Comparison of ENCODE assay signal across 29 cellular contexts in the genomic region with DNA sequence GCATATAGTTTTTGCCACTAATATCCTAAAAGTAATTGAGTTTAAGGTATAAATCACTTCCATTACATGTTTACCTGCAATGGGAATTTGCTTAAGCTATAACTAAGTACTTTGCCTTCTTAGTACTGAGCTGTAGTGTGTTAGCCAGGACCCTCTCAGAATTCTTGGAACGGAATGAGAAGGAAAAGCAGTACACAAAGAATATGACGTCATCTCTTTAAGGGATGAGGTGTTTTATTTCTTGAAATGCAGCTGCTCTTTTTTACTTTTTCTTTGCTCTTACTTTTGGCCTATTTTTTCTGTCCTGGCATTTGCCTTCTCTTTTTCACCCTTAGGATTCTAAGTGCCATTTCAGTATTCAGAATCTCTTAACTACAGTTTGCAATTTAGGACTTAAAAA. TPM values are rescaled to one million over a fixed set of nuclear protein-coding genes. Genes with fewer than 3 reads are reported as not detected.
DNase-seq lines count a peak whose midpoint lies in the region; ATAC-seq, FAIRE-seq and TF ChIP-seq lines count a peak whose summit lies in the region.
"Had no signal": no experiment of that assay in that cellular context is flagged by ENCODE, and none has a peak within 500 bp of the region (broad histone marks: within the 10 kb centered on the region; RNA-seq: fewer than 3 reads in every experiment).

No MANE protein-coding gene starts in this region.

- H3K4me1 ChIP-seq in CD4-positive, CD25-positive, alpha-beta regulatory T cell (ENCODE audit: control insufficient read depth, insufficient read depth, low read length, poor library complexity, severe bottlenecking) = peaks cover 79% of the 10 kb centered on the region
- no peaks in the 10 kb centered on the region for H3K4me1 ChIP-seq in fibroblast of lung (ENCODE audit: control insufficient read depth, extremely low read depth, insufficient read depth, low read length)
- H3K4me1 ChIP-seq in left lung = peaks cover 3 to 39% of the 10 kb centered on the region in 2 donors

- H3K27me3 Mint-ChIP-seq in CD4-positive, CD25-positive, alpha-beta regulatory T cell = no peaks in the 10 kb centered on the region
- H3K27me3 Mint-ChIP-seq in activated T-helper 17 cell treated with anti-CD3 and anti-CD28 coated beads, Interleukin-2, amount 50 U/mL, for 72 hours = no peaks in the 10 kb centered on the region
- no peaks in the 10 kb centered on the region for H3K27me3 Mint-ChIP-seq in glutamatergic neuron (ENCODE audit: unreplicated experiment)
- H3K27me3 Mint-ChIP-seq: naive B cell, progenitor cell of endocrine pancreas had no signal

- no peaks in the 10 kb centered on the region for H3K27me3 ChIP-seq in CD4-positive, CD25-positive, alpha-beta regulatory T cell (ENCODE audit: control insufficient read depth, insufficient read depth, low read length)
- no peaks in the 10 kb centered on the region for H3K27me3 ChIP-seq in fibroblast of lung (ENCODE audit: control insufficient read depth, insufficient read depth, low read length)
- no peaks in the 10 kb centered on the region for H3K27me3 ChIP-seq in left lung
- H3K27me3 ChIP-seq: tibial nerve had no signal

- H4K20me1 ChIP-seq in fibroblast of lung (ENCODE audit: control insufficient read depth, extremely low read depth, insufficient read depth, low read length) = no peaks in the 10 kb centered on the region

- H3K4me2 ChIP-seq in fibroblast of lung (ENCODE audit: extremely low read depth, insufficient read depth, low read length) = peak overlapping the region; percentile 3

- intact Hi-C loops in left lung (cut with DNase I) = no loop called here

- H3K9me3 Mint-ChIP-seq in CD4-positive, CD25-positive, alpha-beta regulatory T cell = no peaks in the 10 kb centered on the region
- H3K9me3 Mint-ChIP-seq in activated T-helper 17 cell treated with anti-CD3 and anti-CD28 coated beads, Interleukin-2, amount 50 U/mL, for 72 hours = no peaks in the 10 kb centered on the region
- no peaks in the 10 kb centered on the region for H3K9me3 Mint-ChIP-seq in glutamatergic neuron (ENCODE audit: unreplicated experiment)
- H3K9me3 Mint-ChIP-seq: naive B cell had no signal

- no peaks in the 10 kb centered on the region for H3K36me3 Mint-ChIP-seq in CD4-positive, CD25-positive, alpha-beta regulatory T cell
- H3K36me3 Mint-ChIP-seq in activated T-helper 17 cell treated with anti-CD3 and anti-CD28 coated beads, Interleukin-2, amount 50 U/mL, for 72 hours (ENCODE audit: low read depth) = peaks cover 98% of the 10 kb centered on the region
- H3K36me3 Mint-ChIP-seq in glutamatergic neuron (ENCODE audit: unreplicated experiment) = no peaks in the 10 kb centered on the region
- H3K36me3 Mint-ChIP-seq: naive B cell had no signal

- TF ChIP-seq CTCF in fibroblast of lung (conservative IDR thresholded peaks at IDR 0.05 in 1 of 2, IDR thresholded peaks at IDR 0.05 in 1 of 2; ENCODE audit: low read depth in 1 of 2, low read length in 2 of 2) (no peak), left lung (IDR thresholded peaks at IDR 0.05) (no peak), glutamatergic neuron (IDR thresholded peaks at IDR 0.05; ENCODE audit: partially characterized antibody, unreplicated experiment) (no peak)

- ATAC-seq in CD4-positive, CD25-positive, alpha-beta regulatory T cell (ENCODE audit: low read depth in 2 of 2) = no peak
- no peak for ATAC-seq in activated T-helper 17 cell treated with anti-CD3 and anti-CD28 coated beads, Interleukin-2, amount 50 U/mL, for 72 hours (replicated peaks)
- ATAC-seq in GM18870 (IDR thresholded peaks at IDR 0.05; ENCODE audit: unreplicated experiment) (no peak), left lung (no peak)
- ATAC-seq: sciatic nerve had no signal

- H3K9ac ChIP-seq in fibroblast of lung (ENCODE audit: insufficient read depth, low read length) = no peak overlapping the region

- H2AFZ ChIP-seq in fibroblast of lung (ENCODE audit: low read length) = no peak overlapping the region

- H3K4me3 ChIP-seq in CD4-positive, CD25-positive, alpha-beta regulatory T cell (ENCODE audit: low read depth, low read length) = peak overlapping the region; percentile 17
- no peak overlapping the region for H3K4me3 ChIP-seq in fibroblast of lung (replicated peaks in 1 of 4; ENCODE audit: control extremely low read depth in 1 of 4, insufficient read depth in 1 of 4, low read depth in 3 of 4, low read length in 4 of 4)
- H3K4me3 ChIP-seq in left lung = no peak overlapping the region
- H3K4me3 ChIP-seq: HAP-1, tibial nerve had no signal

- peaks cover 88% of the 10 kb centered on the region for H3K79me2 ChIP-seq in fibroblast of lung (ENCODE audit: control insufficient read depth, insufficient read depth, low read length)

- FAIRE-seq in GM19239 (lab: Jason Lieb, UNC) = peak; percentile 48
- FAIRE-seq: colon, kidney, TTC549 had no signal

- no peaks in the 10 kb centered on the region for H3K9me3 ChIP-seq in CD4-positive, CD25-positive, alpha-beta regulatory T cell (ENCODE audit: control insufficient read depth in 2 of 2, low read length in 2 of 2)
- H3K9me3 ChIP-seq in fibroblast of lung (ENCODE audit: control insufficient read depth, insufficient read depth, low read depth, low read length) (no peaks in the 10 kb centered on the region), left lung (no peaks in the 10 kb centered on the region)
- H3K9me3 ChIP-seq: HAP-1, tibial nerve had no signal

- H3K27ac Mint-ChIP-seq in CD4-positive, CD25-positive, alpha-beta regulatory T cell = peak overlapping the region in 1 of 3 donors; percentile 39
- no peak overlapping the region for H3K27ac Mint-ChIP-seq in activated T-helper 17 cell treated with anti-CD3 and anti-CD28 coated beads, Interleukin-2, amount 50 U/mL, for 72 hours
- no peak overlapping the region for H3K27ac Mint-ChIP-seq in glutamatergic neuron (ENCODE audit: unreplicated experiment)
- H3K27ac Mint-ChIP-seq: progenitor cell of endocrine pancreas had no signal

- H3K4me3 Mint-ChIP-seq in CD4-positive, CD25-positive, alpha-beta regulatory T cell = peak overlapping the region in 2 of 4 donors; percentile 6 to 12
- H3K4me3 Mint-ChIP-seq in activated T-helper 17 cell treated with anti-CD3 and anti-CD28 coated beads, Interleukin-2, amount 50 U/mL, for 72 hours = peak overlapping the region; percentile 55
- H3K4me3 Mint-ChIP-seq in glutamatergic neuron (ENCODE audit: unreplicated experiment) = no peak overlapping the region
- H3K4me3 Mint-ChIP-seq: naive B cell had no signal

- peak overlapping the region; percentile 16 for H3K27ac ChIP-seq in CD4-positive, CD25-positive, alpha-beta regulatory T cell (ENCODE audit: insufficient read depth, low read length, poor library complexity, severe bottlenecking)
- H3K27ac ChIP-seq in fibroblast of lung (ENCODE audit: insufficient read depth, low read length) = no peak overlapping the region
- H3K27ac ChIP-seq in left lung = no peak overlapping the region
- H3K27ac ChIP-seq: tibial nerve had no signal

- peaks cover 58 to 95% (median 78%) of the 10 kb centered on the region in 4 donors for H3K4me1 Mint-ChIP-seq in CD4-positive, CD25-positive, alpha-beta regulatory T cell
- peaks cover 61% of the 10 kb centered on the region for H3K4me1 Mint-ChIP-seq in activated T-helper 17 cell treated with anti-CD3 and anti-CD28 coated beads, Interleukin-2, amount 50 U/mL, for 72 hours
- peaks cover 26% of the 10 kb centered on the region for H3K4me1 Mint-ChIP-seq in glutamatergic neuron (ENCODE audit: low read depth, unreplicated experiment)

- no peak for DNase-seq in CD4-positive, CD25-positive, alpha-beta regulatory T cell
- DNase-seq in GM19239 (ENCODE audit: insufficient read length, low spot score) = no peak
- peak; percentile 48 to 51 for DNase-seq in fibroblast of lung (ENCODE audit: low read depth in 2 of 2)
- no peak for DNase-seq in left lung
- DNase-seq in glutamatergic neuron = no peak
- DNase-seq: activated CD4-positive, alpha-beta T cell treated with anti-CD3 and anti-CD28 coated beads, Interleukin-2, amount 50 U/mL, for 48 hours; activated CD8-positive, alpha-beta memory T cell treated with anti-CD3 and anti-CD28 coated beads, Interleukin-2, amount 50 U/mL, for 48 hours; effector CD4-positive, alpha-beta T cell; foreskin melanocyte; Karpas-422; kidney; MV-4-11; naive B cell; NCI-H1436; NCI-H2081; NCI-H2227 treated with DMSO at 0.1 percent for 48 hours; NCI-H526; NK-92 treated with Interleukin-12 subunit alpha and Interleukin-12 subunit beta, amount 100 ng/mL, for 24 hours; nucleus accumbens; stimulated activated CD4-positive, alpha-beta T cell treated with anti-CD3 and anti-CD28 coated beads, Interleukin-12 subunit alpha, Interleukin-12 subunit beta, amount 100 ng/mL, for 4 hours; stimulated activated CD4-positive, alpha-beta T cell treated with anti-CD3 and anti-CD28 coated beads, Interleukin-4, amount 100 ng/mL, for 1 hour had no signal

- H3K36me3 ChIP-seq in CD4-positive, CD25-positive, alpha-beta regulatory T cell (ENCODE audit: control insufficient read depth, insufficient read depth, low read length) = peaks cover 10% of the 10 kb centered on the region
- no peaks in the 10 kb centered on the region for H3K36me3 ChIP-seq in fibroblast of lung (ENCODE audit: control insufficient read depth, insufficient read depth, low read length)
- no peaks in the 10 kb centered on the region for H3K36me3 ChIP-seq in left lung
- H3K36me3 ChIP-seq: HAP-1, tibial nerve had no signal

RNA-seq across cellular contexts. Expression of a gene that starts 10.1 kb away (rescaled TPM):
- 114 TPM for total RNA-seq in CD4-positive, CD25-positive, alpha-beta regulatory T cell
- 100 to 1,000 TPM; 135 to 191 (median 174) TPM for polyA plus RNA-seq in CD4-positive, CD25-positive, alpha-beta regulatory T cell
- total RNA-seq in activated T-helper 17 cell treated with anti-CD3 and anti-CD28 coated beads, Interleukin-2, amount 50 U/mL, for 72 hours = 100 to 1,000 TPM; 243 to 283 TPM
- total RNA-seq in fibroblast of lung = 50.1 and 59.3 TPM in 2 replicates
- 43.7 and 53.7 TPM in 2 replicates for polyA plus RNA-seq in fibroblast of lung
- 29.9 and 31.4 TPM in 2 replicates for polyA plus RNA-seq in fibroblast of lung (2012)
- polyA minus RNA-seq in fibroblast of lung (ENCODE audit: low replicate concordance) = 4.0 and 10.1 TPM in 2 replicates
- 10 to 100 TPM; 26.3 to 28.1 TPM for total RNA-seq in left lung
- 91.7 TPM for total RNA-seq in glutamatergic neuron (ENCODE audit: unreplicated experiment)

Comparison
In these comparisons a context has a peak if more than half of its experiments do, and no peak if none do; other contexts are left out.
1. DNase-seq: peak in fibroblast of lung (2 of 2); none in CD4-positive, CD25-positive, alpha-beta regulatory T cell (0 of 3), GM19239 (single experiment), left lung (0 of 2) and glutamatergic neuron (single experiment).